ENCODE assay signal across 13 cellular contexts in genomic region chr14:55689971-55690871, GRCh38.
DNase-seq lines count a peak whose midpoint lies in the region; ATAC-seq, FAIRE-seq and TF ChIP-seq lines count a peak whose summit lies in the region.
"Had no signal": no experiment of that assay in that cellular context is flagged by ENCODE, and none has a peak within 500 bp of the region (broad histone marks: within the 10 kb centered on the region; RNA-seq: fewer than 3 reads in every experiment).

No MANE protein-coding gene starts in this region.

- H3K36me3 Mint-ChIP-seq in activated CD8-positive, alpha-beta T cell treated with anti-CD3 and anti-CD28 coated beads for 36 hours (ENCODE audit: low read depth): peaks cover 19% of the 10 kb centered on the region
- peaks cover 28% of the 10 kb centered on the region for H3K36me3 Mint-ChIP-seq in mesothelial cell of epicardium

- H4K20me1 ChIP-seq in Karpas-422 (ENCODE audit: insufficient read depth, low read depth, low read length): no peaks in the 10 kb centered on the region

- peak overlapping the region; percentile 88 for H3K27ac ChIP-seq in Karpas-422 (ENCODE audit: low read length)
- H3K27ac ChIP-seq in WERI-Rb-1: no peak overlapping the region
- no peak overlapping the region for H3K27ac ChIP-seq in psoas muscle

- FAIRE-seq in GM18507 (lab: Jason Lieb, UNC): peak; percentile 80

- H3K4me1 ChIP-seq in Karpas-422 (ENCODE audit: low read length): peaks cover 39% of the 10 kb centered on the region
- H3K4me1 ChIP-seq in psoas muscle: peaks cover 29% of the 10 kb centered on the region
- H3K4me1 ChIP-seq: BE2C had no signal

- no peak overlapping the region for H2AFZ ChIP-seq in Karpas-422 (ENCODE audit: low read length)

- peak overlapping the region; percentile 1; the same call in 1 of the 2 replicates for H3K9ac ChIP-seq in Karpas-422 (ENCODE audit: low read length)

- H3K4me2 ChIP-seq in Karpas-422 (ENCODE audit: low read depth, low read length, poor library complexity, severe bottlenecking): peak overlapping the region; percentile 65

- intact Hi-C loops in psoas muscle (cut with DNase I): no loop called here
- intact Hi-C loops in activated CD8-positive, alpha-beta T cell treated with anti-CD3 and anti-CD28 coated beads for 36 hours (cut with micrococcal nuclease): no loop called here
- intact Hi-C loops in sciatic nerve (cut with DNase I): no loop called here

- H3K9me2 ChIP-seq in Karpas-422 (replicated peaks; ENCODE audit: insufficient read depth, low read length): no peaks in the 10 kb centered on the region

- H3K79me2 ChIP-seq in Karpas-422 (ENCODE audit: low read length): no peaks in the 10 kb centered on the region

- peaks cover 2% of the 10 kb centered on the region for H3K4me1 Mint-ChIP-seq in activated CD8-positive, alpha-beta T cell treated with anti-CD3 and anti-CD28 coated beads for 36 hours (ENCODE audit: low read depth)
- no peaks in the 10 kb centered on the region for H3K4me1 Mint-ChIP-seq in mesothelial cell of epicardium

- H3K27me3 ChIP-seq in Karpas-422 (ENCODE audit: low read length): no peaks in the 10 kb centered on the region
- H3K27me3 ChIP-seq in WERI-Rb-1 (ENCODE audit: insufficient read depth, low read depth, severe bottlenecking): no peaks in the 10 kb centered on the region
- H3K27me3 ChIP-seq in psoas muscle (ENCODE audit: insufficient read depth in 3 of 3, low read length in 2 of 3): no peaks in the 10 kb centered on the region
- H3K27me3 ChIP-seq: BE2C had no signal

- ATAC-seq in psoas muscle: peak; percentile 25 to 61 (median 55)
- no peak for ATAC-seq in activated CD8-positive, alpha-beta T cell treated with anti-CD3 and anti-CD28 coated beads for 36 hours
- ATAC-seq in sciatic nerve: no peak

- no peak overlapping the region for H3K4me3 Mint-ChIP-seq in activated CD8-positive, alpha-beta T cell treated with anti-CD3 and anti-CD28 coated beads for 36 hours
- no peak overlapping the region for H3K4me3 Mint-ChIP-seq in mesothelial cell of epicardium
- H3K4me3 Mint-ChIP-seq: activated naive CD8-positive, alpha-beta T cell had no signal

- peaks cover 3% of the 10 kb centered on the region; the same call in 1 of the 2 replicates for H3K9me3 ChIP-seq in Karpas-422 (ENCODE audit: low read length)
- H3K9me3 ChIP-seq in WERI-Rb-1 (ENCODE audit: severe bottlenecking): no peaks in the 10 kb centered on the region
- no peaks in the 10 kb centered on the region for H3K9me3 ChIP-seq in psoas muscle
- H3K9me3 ChIP-seq: BE2C had no signal

- no peak for DNase-seq in GM18507 (ENCODE audit: extremely low spot score, insufficient read length, low read depth)
- DNase-seq in Karpas-422: peak; percentile 68
- DNase-seq in WERI-Rb-1: peak; percentile 9
- no peak for DNase-seq in psoas muscle
- no peak for DNase-seq in activated CD8-positive, alpha-beta T cell treated with anti-CD3 and anti-CD28 coated beads for 36 hours
- DNase-seq in sciatic nerve (ENCODE audit: low spot score): no peak
- DNase-seq in mesothelial cell of epicardium (ENCODE audit: low spot score in 2 of 2, unreplicated experiment in 2 of 2): no peak
- DNase-seq: BE2C; hippocampal formation; NCI-H1436; nucleus accumbens; stimulated activated CD4-positive, alpha-beta T cell treated with anti-CD3 and anti-CD28 coated beads, Interleukin-2, amount 100 ng/mL, for 48 hours had no signal

- peak overlapping the region; percentile 37; the same call in 1 of the 2 replicates for H3K4me3 ChIP-seq in Karpas-422 (ENCODE audit: low read length)
- H3K4me3 ChIP-seq in WERI-Rb-1 (ENCODE audit: low read depth, low read length): no peak overlapping the region
- H3K4me3 ChIP-seq in psoas muscle: no peak overlapping the region

- H3K27ac Mint-ChIP-seq in activated CD8-positive, alpha-beta T cell treated with anti-CD3 and anti-CD28 coated beads for 36 hours: no peak overlapping the region
- no peak overlapping the region for H3K27ac Mint-ChIP-seq in mesothelial cell of epicardium
- H3K27ac Mint-ChIP-seq: activated naive CD8-positive, alpha-beta T cell had no signal

- CTCF ChIA-PET in activated CD8-positive, alpha-beta T cell treated with anti-CD3 and anti-CD28 coated beads for 36 hours (lab: Charles Lee): interaction anchor here (1.6 kb wide), 1 partner anchor 244 kb away, joined by 5 read pairs; no protein-coding TSS in a partner anchor

- H3K36me3 ChIP-seq in Karpas-422 (ENCODE audit: insufficient read depth, low read length) (peaks cover 24% of the 10 kb centered on the region), WERI-Rb-1 (peaks cover 4% of the 10 kb centered on the region), psoas muscle (ENCODE audit: insufficient read depth in 1 of 2, low read depth in 1 of 2) (peaks cover 0 to 11% of the 10 kb centered on the region in 2 donors)

- WGBS in psoas muscle, 3 donors: 50 to 70% (median 53%) methylated on average over 5 of the region's 5 CpGs

- POLR2A ChIA-PET in activated CD8-positive, alpha-beta T cell treated with anti-CD3 and anti-CD28 coated beads for 36 hours (lab: Charles Lee): no interaction called here

- H3K9me3 Mint-ChIP-seq in activated CD8-positive, alpha-beta T cell treated with anti-CD3 and anti-CD28 coated beads for 36 hours: no peaks in the 10 kb centered on the region
- H3K9me3 Mint-ChIP-seq in mesothelial cell of epicardium: no peaks in the 10 kb centered on the region

- H3K27me3 Mint-ChIP-seq in activated CD8-positive, alpha-beta T cell treated with anti-CD3 and anti-CD28 coated beads for 36 hours: no peaks in the 10 kb centered on the region
- no peaks in the 10 kb centered on the region for H3K27me3 Mint-ChIP-seq in mesothelial cell of epicardium (ENCODE audit: low read depth)
- H3K27me3 Mint-ChIP-seq: activated naive CD8-positive, alpha-beta T cell had no signal

- TF ChIP-seq CTCF in WERI-Rb-1 (IDR thresholded peaks at IDR 0.05; ENCODE audit: low read depth, low read length) (no peak), psoas muscle (IDR thresholded peaks at IDR 0.05) (no peak), mesothelial cell of epicardium (IDR thresholded peaks at IDR 0.05; ENCODE audit: unreplicated experiment) (no peak)
- no peak for TF ChIP-seq CTCF in activated CD8-positive, alpha-beta T cell treated with anti-CD3 and anti-CD28 coated beads for 36 hours (IDR thresholded peaks at IDR 0.05)

Comparison
In these comparisons a context has a peak if more than half of its experiments do, and no peak if none do; other contexts are left out.
1. DNase-seq: peak in Karpas-422 (single experiment) and WERI-Rb-1 (single experiment); none in GM18507 (single experiment), psoas muscle (0 of 2), activated CD8-positive, alpha-beta T cell treated with anti-CD3 and anti-CD28 coated beads for 36 hours (single experiment), sciatic nerve (single experiment) and mesothelial cell of epicardium (0 of 2).
2. ATAC-seq: peak in psoas muscle (4 of 4); none in activated CD8-positive, alpha-beta T cell treated with anti-CD3 and anti-CD28 coated beads for 36 hours (single experiment) and sciatic nerve (single experiment).